In genomic region chr17:64085650-64086005, GRCh38 we compare ENCODE assay signal across 26 cellular contexts. TPM values are rescaled to one million over a fixed set of nuclear protein-coding genes. Genes with fewer than 3 reads are reported as not detected.
DNase-seq lines count a peak whose midpoint lies in the region; ATAC-seq and TF ChIP-seq lines count a peak whose summit lies in the region.
"Had no signal": no experiment of that assay in that cellular context is flagged by ENCODE, and none has a peak within 500 bp of the region (broad histone marks: within the 10 kb centered on the region; RNA-seq: fewer than 3 reads in every experiment).

No MANE protein-coding gene starts in this region.

- TF ChIP-seq POLR2A in right lobe of liver (IDR thresholded peaks at IDR 0.05) = no peak
- no peak for TF ChIP-seq POLR2A in stomach (IDR thresholded peaks at IDR 0.05)

- peak; percentile 38 for ATAC-seq in activated CD4-positive, alpha-beta T cell treated with anti-CD3 and anti-CD28 coated beads for 36 hours
- ATAC-seq in activated T-helper 17 cell treated with anti-CD3 and anti-CD28 coated beads, Interleukin-2, amount 50 U/mL, for 72 hours (replicated peaks) = peak; percentile 63
- no peak for ATAC-seq in right lobe of liver
- ATAC-seq: activated CD8-positive, alpha-beta T cell treated with anti-CD3 and anti-CD28 coated beads for 36 hours; CD8-positive, alpha-beta T cell; natural killer cell; Right ventricle myocardium inferior had no signal

- H3K9me3 Mint-ChIP-seq in activated CD4-positive, alpha-beta T cell treated with anti-CD3 and anti-CD28 coated beads for 36 hours (ENCODE audit: low read depth) = no peaks in the 10 kb centered on the region
- no peaks in the 10 kb centered on the region for H3K9me3 Mint-ChIP-seq in activated T-helper 17 cell treated with anti-CD3 and anti-CD28 coated beads, Interleukin-2, amount 50 U/mL, for 72 hours
- H3K9me3 Mint-ChIP-seq in CD8-positive, alpha-beta memory T cell = no peaks in the 10 kb centered on the region
- H3K9me3 Mint-ChIP-seq: activated CD8-positive, alpha-beta T cell treated with anti-CD3 and anti-CD28 coated beads for 36 hours; CD8-positive, alpha-beta T cell; natural killer cell; stimulated activated naive CD8-positive, alpha-beta T cell treated with anti-CD3 and anti-CD28 coated beads, Interleukin-15, Interleukin-2, amounts not matched to agents 100 ng/mL and 50 ng/mL, for 24 hours had no signal

- H3K36me3 ChIP-seq in right lobe of liver (no peaks in the 10 kb centered on the region), stomach (peaks cover 0 to 4% (median 0%) of the 10 kb centered on the region in 4 donors), GM23248 (ENCODE audit: low read depth) (no peaks in the 10 kb centered on the region)
- H3K36me3 ChIP-seq in CD8-positive, alpha-beta memory T cell (ENCODE audit: insufficient read depth, low read length) = no peaks in the 10 kb centered on the region
- H3K36me3 ChIP-seq: brain microvascular endothelial cell, esophagus muscularis mucosa, ovary, right atrium auricular region, tibial artery had no signal

- H2AFZ ChIP-seq in GM23248 = no peak overlapping the region

- CTCF ChIA-PET in activated CD4-positive, alpha-beta T cell treated with anti-CD3 and anti-CD28 coated beads for 36 hours (lab: Charles Lee) = interaction anchor here (1.1 to 1.7 kb wide), 5 partner anchors 11 to 57 kb away, joined by 3 to 8 read pairs (median 4); no protein-coding TSS in a partner anchor
- CTCF ChIA-PET in CD8-positive, alpha-beta memory T cell (lab: Charles Lee) = no interaction called here

- intact Hi-C loops in activated CD4-positive, alpha-beta T cell treated with anti-CD3 and anti-CD28 coated beads for 36 hours (cut with DNase I, micrococcal nuclease) = no loop called here
- intact Hi-C loops in right lobe of liver (cut with DNase I) = no loop called here
- intact Hi-C loops in stomach (cut with DNase I; ENCODE audit: low total_unique reads) = no loop called here

- no peak overlapping the region for H3K4me3 Mint-ChIP-seq in activated CD4-positive, alpha-beta T cell treated with anti-CD3 and anti-CD28 coated beads for 36 hours
- no peak overlapping the region for H3K4me3 Mint-ChIP-seq in activated T-helper 17 cell treated with anti-CD3 and anti-CD28 coated beads, Interleukin-2, amount 50 U/mL, for 72 hours
- H3K4me3 Mint-ChIP-seq in CD8-positive, alpha-beta memory T cell = no peak overlapping the region
- H3K4me3 Mint-ChIP-seq: activated CD8-positive, alpha-beta T cell treated with anti-CD3 and anti-CD28 coated beads for 36 hours; CD8-positive, alpha-beta T cell; natural killer cell; stimulated activated naive CD8-positive, alpha-beta T cell treated with anti-CD3 and anti-CD28 coated beads, Interleukin-15, Interleukin-2, amounts not matched to agents 100 ng/mL and 50 ng/mL, for 24 hours had no signal

- in situ Hi-C loops in GM23248 (cut with MboI) = no loop called here

- H3K27ac ChIP-seq in right lobe of liver (peak overlapping the region; percentile 49 to 84 (median 80)), stomach (peak overlapping the region; percentile 24 to 83 (median 72)), GM23248 (no peak overlapping the region)
- H3K27ac ChIP-seq in CD8-positive, alpha-beta memory T cell (ENCODE audit: low read depth, low read length) = no peak overlapping the region
- H3K27ac ChIP-seq: brain microvascular endothelial cell, esophagus muscularis mucosa, ovary, right atrium auricular region, tibial artery had no signal

- no peaks in the 10 kb centered on the region for H3K9me2 ChIP-seq in GM23248 (ENCODE audit: insufficient read depth)

- no peak for TF ChIP-seq EP300 in stomach (IDR thresholded peaks at IDR 0.05)

- POLR2A ChIA-PET in activated CD4-positive, alpha-beta T cell treated with anti-CD3 and anti-CD28 coated beads for 36 hours (lab: Charles Lee) = interaction anchor here (0.7 kb wide), 1 partner anchor 10 kb away, joined by 6 read pairs; no protein-coding TSS in a partner anchor
- POLR2A ChIA-PET in CD8-positive, alpha-beta memory T cell (lab: Charles Lee) = interaction anchor here (1.4 kb wide), 1 partner anchor 35 kb away, joined by 4 read pairs; no protein-coding TSS in a partner anchor

- no peak for TF ChIP-seq CTCF in right lobe of liver (IDR thresholded peaks at IDR 0.05)
- TF ChIP-seq CTCF in stomach (IDR thresholded peaks at IDR 0.05) = no peak

- peaks cover 39% of the 10 kb centered on the region for H3K4me1 Mint-ChIP-seq in activated CD4-positive, alpha-beta T cell treated with anti-CD3 and anti-CD28 coated beads for 36 hours
- peaks cover 39% of the 10 kb centered on the region for H3K4me1 Mint-ChIP-seq in activated T-helper 17 cell treated with anti-CD3 and anti-CD28 coated beads, Interleukin-2, amount 50 U/mL, for 72 hours
- peaks cover 33 to 39% (median 34%) of the 10 kb centered on the region in 3 donors for H3K4me1 Mint-ChIP-seq in CD8-positive, alpha-beta memory T cell

- H3K4me2 ChIP-seq in GM23248 (ENCODE audit: unreplicated experiment) = no peak overlapping the region

- H3K27me3 Mint-ChIP-seq in activated CD4-positive, alpha-beta T cell treated with anti-CD3 and anti-CD28 coated beads for 36 hours = no peaks in the 10 kb centered on the region
- no peaks in the 10 kb centered on the region for H3K27me3 Mint-ChIP-seq in activated T-helper 17 cell treated with anti-CD3 and anti-CD28 coated beads, Interleukin-2, amount 50 U/mL, for 72 hours
- H3K27me3 Mint-ChIP-seq in CD8-positive, alpha-beta memory T cell = no peaks in the 10 kb centered on the region
- H3K27me3 Mint-ChIP-seq: activated CD8-positive, alpha-beta T cell treated with anti-CD3 and anti-CD28 coated beads for 36 hours; stimulated activated naive CD8-positive, alpha-beta T cell treated with anti-CD3 and anti-CD28 coated beads, Interleukin-15, Interleukin-2, amounts not matched to agents 100 ng/mL and 50 ng/mL, for 24 hours had no signal

- H3K27ac Mint-ChIP-seq in activated CD4-positive, alpha-beta T cell treated with anti-CD3 and anti-CD28 coated beads for 36 hours = no peak overlapping the region
- H3K27ac Mint-ChIP-seq in activated T-helper 17 cell treated with anti-CD3 and anti-CD28 coated beads, Interleukin-2, amount 50 U/mL, for 72 hours = no peak overlapping the region
- no peak overlapping the region for H3K27ac Mint-ChIP-seq in CD8-positive, alpha-beta memory T cell
- H3K27ac Mint-ChIP-seq: activated CD8-positive, alpha-beta T cell treated with anti-CD3 and anti-CD28 coated beads for 36 hours; CD8-positive, alpha-beta T cell; natural killer cell; stimulated activated naive CD8-positive, alpha-beta T cell treated with anti-CD3 and anti-CD28 coated beads, Interleukin-15, Interleukin-2, amounts not matched to agents 100 ng/mL and 50 ng/mL, for 24 hours had no signal

- H4K20me1 ChIP-seq in GM23248 (ENCODE audit: insufficient read depth) = no peaks in the 10 kb centered on the region

- H3K79me2 ChIP-seq in GM23248 (ENCODE audit: insufficient read depth) = peaks cover 71% of the 10 kb centered on the region

- peaks cover 17% of the 10 kb centered on the region for H3F3A ChIP-seq in GM23248 (ENCODE audit: insufficient read depth)

- DNase-seq in activated CD4-positive, alpha-beta T cell treated with anti-CD3 and anti-CD28 coated beads for 36 hours = peak; percentile 32
- DNase-seq in activated CD4-positive, alpha-beta T cell treated with anti-CD3 and anti-CD28 coated beads for 48 hours = no peak
- DNase-seq in right lobe of liver (no peak), stomach (no peak), GM23248 (no peak), H4 (ENCODE audit: low spot score) (no peak)
- no peak for DNase-seq in CD8-positive, alpha-beta memory T cell
- DNase-seq: activated CD8-positive, alpha-beta T cell treated with anti-CD3 and anti-CD28 coated beads for 36 hours; activated effector memory CD4-positive, alpha-beta T cell treated with Interleukin-2 at 50 U/mL for 16 hours; brain microvascular endothelial cell; CD8-positive, alpha-beta T cell; DMS153; effector CD8-positive, alpha-beta T cell; hypothalamus; midbrain; natural killer cell; NCI-H1092 treated with DMSO at 0.1 percent for 48 hours; NCI-H1930; NCI-H526 treated with DMSO at 0.1 percent for 48 hours; tibial artery had no signal

- H3K4me1 ChIP-seq in right lobe of liver = peaks cover 0 to 71% (median 29%) of the 10 kb centered on the region in 4 donors
- peaks cover 62 to 87% (median 70%) of the 10 kb centered on the region in 4 donors for H3K4me1 ChIP-seq in stomach
- H3K4me1 ChIP-seq in GM23248 (ENCODE audit: insufficient read depth) = peaks cover 26% of the 10 kb centered on the region
- H3K4me1 ChIP-seq in CD8-positive, alpha-beta memory T cell (ENCODE audit: insufficient read depth, low read length) = peaks cover 79% of the 10 kb centered on the region

- no peak overlapping the region for H3K4me3 ChIP-seq in right lobe of liver
- no peak overlapping the region for H3K4me3 ChIP-seq in stomach
- H3K4me3 ChIP-seq in GM23248 = no peak overlapping the region
- H3K4me3 ChIP-seq in CD8-positive, alpha-beta memory T cell (ENCODE audit: low read length) = no peak overlapping the region
- H3K4me3 ChIP-seq: esophagus muscularis mucosa, ovary, right atrium auricular region, tibial artery had no signal

- H3K9ac ChIP-seq in GM23248 = no peak overlapping the region

- WGBS in right lobe of liver (ENCODE audit: insufficient coverage, low coverage, low lambda C conversion rate, missing lambda C conversion rate) = 72% methylated on average over 2 of the region's 2 CpGs
- 29 to 63% (median 49%) methylated on average over 2 of the region's 2 CpGs for WGBS in stomach, 5 donors
- 100% methylated on average over 2 of the region's 2 CpGs for WGBS in GM23248 (ENCODE audit: low coverage in 1 of 2, low lambda C conversion rate in 2 of 2, missing lambda C conversion rate in 2 of 2), 2 experiments

- H3K9me3 ChIP-seq in right lobe of liver = no peaks in the 10 kb centered on the region
- H3K9me3 ChIP-seq in stomach = no peaks in the 10 kb centered on the region
- no peaks in the 10 kb centered on the region for H3K9me3 ChIP-seq in GM23248 (ENCODE audit: low read depth)
- no peaks in the 10 kb centered on the region for H3K9me3 ChIP-seq in CD8-positive, alpha-beta memory T cell (ENCODE audit: low read length)
- H3K9me3 ChIP-seq: esophagus muscularis mucosa, ovary, right atrium auricular region, tibial artery had no signal

- H3K27me3 ChIP-seq in right lobe of liver (no peaks in the 10 kb centered on the region), stomach (no peaks in the 10 kb centered on the region), GM23248 (replicated peaks; ENCODE audit: insufficient read depth) (no peaks in the 10 kb centered on the region)
- no peaks in the 10 kb centered on the region for H3K27me3 ChIP-seq in CD8-positive, alpha-beta memory T cell (ENCODE audit: insufficient read depth, low read length, poor library complexity, severe bottlenecking)
- H3K27me3 ChIP-seq: brain microvascular endothelial cell, esophagus muscularis mucosa, ovary, right atrium auricular region, tibial artery had no signal

- H3K36me3 Mint-ChIP-seq in activated CD4-positive, alpha-beta T cell treated with anti-CD3 and anti-CD28 coated beads for 36 hours (ENCODE audit: low read depth) = peaks cover 14% of the 10 kb centered on the region
- H3K36me3 Mint-ChIP-seq in activated T-helper 17 cell treated with anti-CD3 and anti-CD28 coated beads, Interleukin-2, amount 50 U/mL, for 72 hours (ENCODE audit: low read depth) = peaks cover 49% of the 10 kb centered on the region
- peaks cover 0 to 12% (median 6%) of the 10 kb centered on the region in 3 donors for H3K36me3 Mint-ChIP-seq in CD8-positive, alpha-beta memory T cell
- H3K36me3 Mint-ChIP-seq: natural killer cell had no signal

RNA-seq across cellular contexts. Expression of gene ERN1, which starts 44.3 kb away (rescaled TPM):
- 10 to 100 TPM; 23.7 to 26.8 TPM for total RNA-seq in activated CD4-positive, alpha-beta T cell treated with anti-CD3 and anti-CD28 coated beads for 36 hours
- 10 to 100 TPM; 42.2 to 93.3 TPM for total RNA-seq in activated T-helper 17 cell treated with anti-CD3 and anti-CD28 coated beads, Interleukin-2, amount 50 U/mL, for 72 hours
- 10 to 100 TPM; 22.7 to 47.6 (median 28.7) TPM for total RNA-seq in right lobe of liver
- total RNA-seq in stomach = 10 to 100 TPM; 23.7 to 76.4 (median 33.8) TPM
- polyA plus RNA-seq in stomach = 1 to 10 TPM; 4.1 to 6.4 (median 6.1) TPM
- 5.7 and 5.8 TPM in 2 replicates for total RNA-seq in GM23248 (2014; rRNA removed; shearing (Covaris generic))
- polyA plus RNA-seq in GM23248 (2016; fragmentation: Nextera tagmentation; extraction: Ambion mirVana) = 9.9 and 13.7 TPM in 2 replicates
- total RNA-seq in CD8-positive, alpha-beta memory T cell = 10 to 100 TPM; 24.7 to 25.5 TPM
- polyA plus RNA-seq in CD8-positive, alpha-beta memory T cell = 92.1 TPM
- total RNA-seq in H4 (2014; rRNA removed; shearing (Covaris generic)) = 1.2 and 2.7 TPM in 2 replicates

Comparison
In these comparisons a context has a peak if more than half of its experiments do, and no peak if none do; other contexts are left out.
1. ATAC-seq: peak in activated CD4-positive, alpha-beta T cell treated with anti-CD3 and anti-CD28 coated beads for 36 hours (single experiment) and activated T-helper 17 cell treated with anti-CD3 and anti-CD28 coated beads, Interleukin-2, amount 50 U/mL, for 72 hours (single experiment); none in right lobe of liver (0 of 4).
2. H3K27ac ChIP-seq: peak in right lobe of liver (3 of 3) and stomach (5 of 5); none in GM23248 (single experiment) and CD8-positive, alpha-beta memory T cell (single experiment).